ENCODE assay signal across 15 cellular contexts in the genomic region with DNA sequence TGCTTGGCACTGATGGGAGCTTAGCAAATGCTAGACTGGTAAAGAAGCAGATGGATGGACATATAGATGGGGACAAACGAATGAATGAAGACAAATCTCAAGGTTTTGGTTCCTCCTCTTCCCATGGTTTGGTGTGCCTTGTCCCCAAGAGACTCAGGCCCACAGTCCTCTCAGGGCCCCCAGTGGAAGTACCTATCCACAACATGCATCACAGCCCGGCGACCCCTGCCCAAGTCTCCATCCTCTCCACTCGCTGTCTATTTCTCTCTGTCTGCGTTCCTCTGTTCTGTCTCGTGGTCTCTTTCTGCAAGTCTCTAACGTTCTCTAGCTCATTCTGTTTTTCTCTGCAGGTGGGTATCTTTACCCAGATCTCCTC.
DNase-seq lines count a peak whose midpoint lies in the region; ATAC-seq, FAIRE-seq and TF ChIP-seq lines count a peak whose summit lies in the region.
"Had no signal": no experiment of that assay in that cellular context is flagged by ENCODE, and none has a peak within 500 bp of the region (broad histone marks: within the 10 kb centered on the region; RNA-seq: fewer than 3 reads in every experiment).

No MANE protein-coding gene starts in this region.

- no peak overlapping the region for H3K4me3 Mint-ChIP-seq in nephron progenitor cell
- H3K4me3 Mint-ChIP-seq: CD14-positive monocyte; CD8-positive, alpha-beta memory T cell; H9 had no signal

- no peak for FAIRE-seq in kidney (lab: Jason Lieb, UNC)

- H2AFZ ChIP-seq in osteoblast (ENCODE audit: low read length), result no peak overlapping the region

- DNase-seq in Right ventricle myocardium inferior (ENCODE audit: missing footprints) (peak; percentile 11), left cardiac atrium (no peak), kidney (peak; percentile 40), osteoblast (ENCODE audit: insufficient read length, low spot score, missing footprints) (peak; percentile 71), upper lobe of right lung (peak; percentile 18), D341Med (ENCODE audit: low spot score) (no peak), sigmoid colon (no peak), nephron progenitor cell (no peak)
- DNase-seq: Caco-2; CD8-positive, alpha-beta memory T cell; DMS53; GF-D8 had no signal

- H4K20me1 ChIP-seq in osteoblast (ENCODE audit: insufficient read depth, low read length), result peaks cover 46% of the 10 kb centered on the region

- H3K4me1 ChIP-seq in kidney (ENCODE audit: control insufficient read depth in 1 of 2, insufficient read depth in 1 of 2, low read depth in 1 of 2, low read length in 2 of 2) (no peaks in the 10 kb centered on the region), osteoblast (ENCODE audit: insufficient read depth, low read length) (peaks cover 22% of the 10 kb centered on the region), upper lobe of right lung (no peaks in the 10 kb centered on the region), sigmoid colon (no peaks in the 10 kb centered on the region)
- H3K4me1 ChIP-seq: Caco-2 had no signal

- H3K36me3 Mint-ChIP-seq in nephron progenitor cell (ENCODE audit: low read depth), result no peaks in the 10 kb centered on the region
- H3K36me3 Mint-ChIP-seq: CD14-positive monocyte; CD8-positive, alpha-beta memory T cell had no signal

- no peaks in the 10 kb centered on the region for H3K79me2 ChIP-seq in osteoblast (ENCODE audit: insufficient read depth, low read length)

- H3K4me1 Mint-ChIP-seq in nephron progenitor cell, result peaks cover 15% of the 10 kb centered on the region
- H3K4me1 Mint-ChIP-seq: CD14-positive monocyte; CD8-positive, alpha-beta memory T cell had no signal

- no peak for TF ChIP-seq CTCF in kidney (IDR thresholded peaks at IDR 0.05; ENCODE audit: borderline replicate concordance, extremely low read depth, insufficient read depth)
- no peak for TF ChIP-seq CTCF in osteoblast (IDR thresholded peaks at IDR 0.05; ENCODE audit: extremely low read depth, low read depth, low read length)
- no peak for TF ChIP-seq CTCF in upper lobe of right lung (IDR thresholded peaks at IDR 0.05)
- TF ChIP-seq CTCF in sigmoid colon (IDR thresholded peaks at IDR 0.05), result no peak
- no peak for TF ChIP-seq CTCF in nephron progenitor cell (IDR thresholded peaks at IDR 0.05)

- H3K27ac Mint-ChIP-seq in nephron progenitor cell, result no peak overlapping the region
- H3K27ac Mint-ChIP-seq: CD14-positive monocyte; CD8-positive, alpha-beta memory T cell; H9 had no signal

- ATAC-seq in Right ventricle myocardium inferior (no peak), left cardiac atrium (no peak), upper lobe of right lung (no peak)

- no peak overlapping the region for H3K4me3 ChIP-seq in kidney (ENCODE audit: low read length in 2 of 2)
- no peak overlapping the region for H3K4me3 ChIP-seq in osteoblast (ENCODE audit: insufficient read depth, low read length)
- no peak overlapping the region for H3K4me3 ChIP-seq in upper lobe of right lung
- H3K4me3 ChIP-seq in sigmoid colon, result no peak overlapping the region

- intact Hi-C loops in Right ventricle myocardium inferior (cut with DNase I), result no loop called here
- intact Hi-C loops in left cardiac atrium (cut with DNase I), result no loop called here
- intact Hi-C loops in kidney (cut with DNase I), result no loop called here
- intact Hi-C loops in upper lobe of right lung (cut with DNase I), result no loop called here
- intact Hi-C loops in sigmoid colon (cut with DNase I), result no loop called here

- peaks cover 5% of the 10 kb centered on the region for H3K27me3 ChIP-seq in osteoblast (ENCODE audit: insufficient read depth, low read length)
- no peaks in the 10 kb centered on the region for H3K27me3 ChIP-seq in upper lobe of right lung
- peaks cover 0 to 3% (median 0%) of the 10 kb centered on the region in 3 donors for H3K27me3 ChIP-seq in sigmoid colon

- TF ChIP-seq POLR2A in sigmoid colon (IDR thresholded peaks at IDR 0.05), result no peak

- H3K9me3 ChIP-seq in kidney (ENCODE audit: control insufficient read depth in 1 of 2, low read length in 2 of 2) (no peaks in the 10 kb centered on the region), osteoblast (ENCODE audit: low read depth, low read length) (no peaks in the 10 kb centered on the region), upper lobe of right lung (no peaks in the 10 kb centered on the region), sigmoid colon (no peaks in the 10 kb centered on the region)
- H3K9me3 ChIP-seq: Caco-2 had no signal

- H3K9ac ChIP-seq in kidney (ENCODE audit: low read length in 2 of 2), result no peak overlapping the region

- H3K36me3 ChIP-seq in kidney (ENCODE audit: control insufficient read depth in 1 of 2, insufficient read depth in 2 of 2, low read length in 2 of 2) (no peaks in the 10 kb centered on the region), osteoblast (ENCODE audit: insufficient read depth, low read length) (no peaks in the 10 kb centered on the region), upper lobe of right lung (no peaks in the 10 kb centered on the region), sigmoid colon (no peaks in the 10 kb centered on the region)

- peaks cover 30% of the 10 kb centered on the region for H3K27me3 Mint-ChIP-seq in nephron progenitor cell (ENCODE audit: low read depth, poor library complexity)

- H3K27ac ChIP-seq in kidney (ENCODE audit: low read depth in 2 of 2, low read length in 2 of 2), result no peak overlapping the region
- no peak overlapping the region for H3K27ac ChIP-seq in osteoblast (ENCODE audit: low read depth, low read length)
- no peak overlapping the region for H3K27ac ChIP-seq in upper lobe of right lung
- no peak overlapping the region for H3K27ac ChIP-seq in sigmoid colon
- H3K27ac ChIP-seq: 22Rv1 had no signal

- no peak overlapping the region for H3K4me2 ChIP-seq in osteoblast (ENCODE audit: insufficient read depth, low read length)

- 75 to 77% methylated on average over 7 of the region's 7 CpGs for WGBS in sigmoid colon, 2 donors

- no peak for TF ChIP-seq EP300 in sigmoid colon (IDR thresholded peaks at IDR 0.05)

- no peaks in the 10 kb centered on the region for H3K9me3 Mint-ChIP-seq in nephron progenitor cell
- H3K9me3 Mint-ChIP-seq: CD14-positive monocyte; CD8-positive, alpha-beta memory T cell; H9 had no signal

Comparison
In these comparisons a context has a peak if more than half of its experiments do, and no peak if none do; other contexts are left out.
1. DNase-seq: peak in Right ventricle myocardium inferior (single experiment), kidney (single experiment), osteoblast (single experiment) and upper lobe of right lung (single experiment); none in left cardiac atrium (single experiment), D341Med (single experiment), sigmoid colon (single experiment) and nephron progenitor cell (single experiment).